In genomic region chr11:11352878-11353277, GRCh38 we compare ENCODE assay signal across 1 cellular context. TPM values are rescaled to one million over a fixed set of nuclear protein-coding genes. Genes with fewer than 3 reads are reported as not detected.
"Had no signal": no experiment of that assay in that cellular context is flagged by ENCODE, and none has a peak within 500 bp of the region (broad histone marks: within the 10 kb centered on the region; RNA-seq: fewer than 3 reads in every experiment).

Gene CSNK2A3 (minus strand): TSS chr11:11353250. CDS start chr11:11353119, 131 bp downstream.

RNA-seq across cellular contexts. Expression of gene CSNK2A3, which starts in this region (rescaled TPM):
- total RNA-seq: natural killer cell treated with Interleukin-12 subunit alpha and Interleukin-12 subunit beta and Interleukin-15 and Interleukin-18, amount 100 ng/mL, for 72 hours had no signal
